ENCODE assay signal across 34 cellular contexts in genomic region chr11:46386005-46386331, GRCh38. TPM values are rescaled to one million over a fixed set of nuclear protein-coding genes. Genes with fewer than 3 reads are reported as not detected.
"Had no signal": no experiment of that assay in that cellular context is flagged by ENCODE, and none has a peak within 500 bp of the region (broad histone marks: within the 10 kb centered on the region; RNA-seq: fewer than 3 reads in every experiment).

No MANE protein-coding gene starts in this region.

- H3K4me3 Mint-ChIP-seq: activated B cell treated with CpG ODN at 0.5 μM for 24 hours; activated CD4-positive, alpha-beta memory T cell treated with anti-CD3 and anti-CD28 coated beads for 36 hours; activated naive CD4-positive, alpha-beta T cell treated with anti-CD3 and anti-CD28 coated beads, Interleukin-2, amount 10 ng/mL, durations not matched to agents 7 days and 5 days; activated naive CD8-positive, alpha-beta T cell treated with anti-CD3 and anti-CD28 coated beads, Interleukin-2, amount 10 ng/mL, durations not matched to agents 7 days and 5 days; activated T-cell treated with anti-CD3 and anti-CD28 coated beads, Interleukin-2, amount 50 U/mL, for 4 hours; activated T-helper 1 cell treated with anti-CD3 and anti-CD28 coated beads, Interleukin-12 subunit alpha, Interleukin-12 subunit beta, Interleukin-2, Interleukin-4 antibody, amounts not matched to agents 30 ng/mL and 10 ng/mL and 1 ng/mL, durations not matched to agents 14 hours and 24 hours and 36 hours had no signal

- ATAC-seq: activated T-cell treated with anti-CD3 and anti-CD28 coated beads, Interleukin-2, amount 50 U/mL, for 4 hours; K562; PC-3; Right ventricle myocardium inferior; SK-N-SH treated with all-trans-retinoic acid at 6 μM for 48 hours had no signal

- H3K36me3 Mint-ChIP-seq: activated CD4-positive, alpha-beta memory T cell treated with anti-CD3 and anti-CD28 coated beads for 36 hours; activated naive CD8-positive, alpha-beta T cell treated with anti-CD3 and anti-CD28 coated beads, Interleukin-2, amount 10 ng/mL, durations not matched to agents 7 days and 5 days had no signal

- H3K27ac Mint-ChIP-seq: activated B cell treated with CpG ODN at 0.5 μM for 24 hours; activated CD4-positive, alpha-beta memory T cell treated with anti-CD3 and anti-CD28 coated beads for 36 hours; activated naive CD4-positive, alpha-beta T cell treated with anti-CD3 and anti-CD28 coated beads, Interleukin-2, amount 10 ng/mL, durations not matched to agents 7 days and 5 days; activated naive CD8-positive, alpha-beta T cell treated with anti-CD3 and anti-CD28 coated beads, Interleukin-2, amount 10 ng/mL, durations not matched to agents 7 days and 5 days; activated T-helper 1 cell treated with anti-CD3 and anti-CD28 coated beads, Interleukin-12 subunit alpha, Interleukin-12 subunit beta, Interleukin-2, Interleukin-4 antibody, amounts not matched to agents 30 ng/mL and 10 ng/mL and 1 ng/mL, durations not matched to agents 14 hours and 24 hours and 36 hours; brain had no signal

- DNase-seq: activated B cell treated with CpG ODN at 0.5 μM for 24 hours; activated CD4-positive, alpha-beta memory T cell treated with anti-CD3 and anti-CD28 coated beads for 36 hours; activated CD4-positive, alpha-beta T cell treated with anti-CD3 and anti-CD28 coated beads for 4 hours; activated CD4-positive, alpha-beta T cell treated with anti-CD3 and anti-CD28 coated beads, Interleukin-2, amount 50 U/mL, for 1 hour; activated CD4-positive, CD25-positive, alpha-beta regulatory T cell treated with anti-CD3 and anti-CD28 coated beads, Interleukin-2, amount 50 U/mL, for 72 hours; activated CD8-positive, alpha-beta memory T cell treated with anti-CD3 and anti-CD28 coated beads, Interleukin-2, amount 50 U/mL, for 4 hours; activated effector memory CD4-positive, alpha-beta T cell treated with Interleukin-2 at 50 U/mL for 16 hours; activated naive CD4-positive, alpha-beta T cell treated with anti-CD3 and anti-CD28 coated beads, Interleukin-2, amount 10 ng/mL, durations not matched to agents 7 days and 5 days; activated naive CD8-positive, alpha-beta T cell treated with anti-CD3 and anti-CD28 coated beads, Interleukin-2, amount 10 ng/mL, durations not matched to agents 7 days and 5 days; activated T-cell treated with anti-CD3 and anti-CD28 coated beads for 4 hours; activated T-cell treated with anti-CD3 and anti-CD28 coated beads, Interleukin-2, amount 50 U/mL, for 4 hours; caudate nucleus; cerebellar nuclear complex; NCI-H1105; NCI-H1417 treated with DMSO at 0.1 percent for 48 hours; NCI-H187 treated with DMSO at 0.1 percent for 48 hours; NCI-H2081; NCI-H345; NCI-H526; NCI-H748 treated with DMSO at 0.1 percent for 48 hours; NK-92 treated with Interleukin-12 subunit alpha and Interleukin-12 subunit beta, amount 100 ng/mL, for 24 hours; Peyer's patch; SIG-M5; T-helper 1 cell; T-helper 2 cell; T-helper 9 cell had no signal

- H3K9me3 Mint-ChIP-seq: activated B cell treated with CpG ODN at 0.5 μM for 24 hours; activated CD4-positive, alpha-beta memory T cell treated with anti-CD3 and anti-CD28 coated beads for 36 hours; activated naive CD4-positive, alpha-beta T cell treated with anti-CD3 and anti-CD28 coated beads, Interleukin-2, amount 10 ng/mL, durations not matched to agents 7 days and 5 days; activated naive CD8-positive, alpha-beta T cell treated with anti-CD3 and anti-CD28 coated beads, Interleukin-2, amount 10 ng/mL, durations not matched to agents 7 days and 5 days; activated T-cell treated with anti-CD3 and anti-CD28 coated beads, Interleukin-2, amount 50 U/mL, for 4 hours; activated T-helper 1 cell treated with anti-CD3 and anti-CD28 coated beads, Interleukin-12 subunit alpha, Interleukin-12 subunit beta, Interleukin-2, Interleukin-4 antibody, amounts not matched to agents 30 ng/mL and 10 ng/mL and 1 ng/mL, durations not matched to agents 14 hours and 24 hours and 36 hours had no signal

RNA-seq across cellular contexts. Expression of gene CHRM4, which starts 5.6 kb away (rescaled TPM):
- total RNA-seq: activated CD4-positive, alpha-beta memory T cell treated with anti-CD3 and anti-CD28 coated beads for 36 hours; bronchial epithelial cell; NCI-H460; PC-3; Right ventricle myocardium inferior had no signal
